In the genomic region with DNA sequence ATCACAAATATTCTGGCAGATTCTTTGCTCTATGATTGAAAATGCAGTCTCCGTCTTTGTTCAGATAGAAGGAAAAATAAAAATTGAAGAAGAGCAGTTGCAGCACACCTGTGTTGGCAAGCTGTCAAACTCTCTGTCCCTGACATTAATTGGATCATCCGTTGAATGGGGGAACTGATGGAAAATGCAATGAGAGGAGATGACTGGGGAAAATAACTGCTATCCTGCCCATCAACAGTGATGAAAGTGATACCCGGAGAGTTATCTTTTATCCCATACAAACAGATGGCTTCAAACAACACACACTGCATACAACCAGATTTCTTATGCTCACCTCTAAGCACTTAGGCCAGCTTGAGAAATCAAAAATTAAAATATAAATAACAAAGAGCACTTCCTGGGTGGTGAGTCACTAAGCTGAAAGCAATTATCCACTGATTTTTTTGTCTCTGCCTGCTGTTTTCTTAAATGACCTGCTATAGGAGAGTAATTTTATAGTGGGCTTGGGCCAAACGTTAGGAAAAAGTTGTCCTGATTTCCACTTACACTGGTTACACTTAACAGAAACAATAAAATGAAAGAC, we compare ENCODE assay signal across 14 cellular contexts.
A peak's percentile ranks its signal among the peaks of the same experiment; 100 is the strongest.
DNase-seq lines count a peak whose midpoint lies in the region; ATAC-seq and TF ChIP-seq lines count a peak whose summit lies in the region.
"Had no signal": no experiment of that assay in that cellular context is flagged by ENCODE, and none has a peak within 500 bp of the region (broad histone marks: within the 10 kb centered on the region; RNA-seq: fewer than 3 reads in every experiment).

No MANE protein-coding gene starts in this region.

- POLR2A ChIA-PET in PC-3 (lab: Charles Lee; ENCODE audit: unreplicated experiment), result no interaction called here

- no peaks in the 10 kb centered on the region for H3K9me2 ChIP-seq in PC-3 (replicated peaks; ENCODE audit: low read length)

- no peak overlapping the region for H3K27ac ChIP-seq in PC-3 (ENCODE audit: low read length)
- H3K27ac ChIP-seq: esophagus muscularis mucosa, thoracic aorta had no signal

- intact Hi-C loops in PC-3 (cut with micrococcal nuclease), result no loop called here

- H3K27me3 ChIP-seq in PC-3 (ENCODE audit: low read length), result no peaks in the 10 kb centered on the region

- ATAC-seq in PC-3, result no peak
- no peak for ATAC-seq in GM21737 (IDR thresholded peaks at IDR 0.05; ENCODE audit: unreplicated experiment)
- ATAC-seq: Right ventricle myocardium inferior had no signal

- no peaks in the 10 kb centered on the region for H3F3A ChIP-seq in PC-3 (ENCODE audit: low read length, unreplicated experiment)

- H3K79me2 ChIP-seq in PC-3 (ENCODE audit: low read length), result no peaks in the 10 kb centered on the region

- no peak overlapping the region for H3K4me2 ChIP-seq in PC-3 (ENCODE audit: low read length)

- CTCF ChIA-PET in PC-3 (lab: Charles Lee), result no interaction called here

- no peak for TF ChIP-seq CTCF in PC-3 (conservative IDR thresholded peaks at IDR 0.05; ENCODE audit: low read depth, low read length)

- peaks cover 23% of the 10 kb centered on the region for H3K4me1 ChIP-seq in PC-3 (ENCODE audit: insufficient read depth, low read length)
- H3K4me1 ChIP-seq: esophagus muscularis mucosa had no signal

- no peak overlapping the region for H3K9ac ChIP-seq in PC-3 (ENCODE audit: low read length)

- H3K4me3 ChIP-seq in PC-3 (ENCODE audit: low read length), result no peak overlapping the region
- H3K4me3 ChIP-seq: esophagus muscularis mucosa, thoracic aorta had no signal

- peak; percentile 55 for DNase-seq in NCI-H510A treated with DMSO at 0.1 percent for 48 hours (lab: John Stamatoyannopoulos, UW)
- no peak for DNase-seq in NCI-H510A (lab: John Stamatoyannopoulos, UW)
- peak; percentile 80 for DNase-seq in NCI-H345 (lab: John Stamatoyannopoulos, UW)
- peak; percentile 20 for DNase-seq in astrocyte of the hippocampus (ENCODE audit: low read depth, low spot score)
- no peak for DNase-seq in PC-3
- DNase-seq in dermis blood vessel endothelial cell, result no peak
- no peak for DNase-seq in HuH-7.5 (ENCODE audit: low spot score)
- DNase-seq: 8988T, mesendoderm, NCI-H226 had no signal

- BruUV-seq in PC-3 (replicated peaks; lab: Mats Ljungman, UMichigan), result no TSS peak

- H3K9me3 ChIP-seq in PC-3 (ENCODE audit: low read length), result no peaks in the 10 kb centered on the region
- H3K9me3 ChIP-seq: esophagus muscularis mucosa, thoracic aorta had no signal

- no peaks in the 10 kb centered on the region for H4K20me1 ChIP-seq in PC-3 (ENCODE audit: low read length)

- H3K36me3 ChIP-seq in PC-3 (ENCODE audit: low read depth, low read length), result no peaks in the 10 kb centered on the region
- H3K36me3 ChIP-seq: esophagus muscularis mucosa, thoracic aorta had no signal

- H2AFZ ChIP-seq in PC-3 (ENCODE audit: low read length), result no peak overlapping the region

Comparison
In these comparisons a context has a peak if more than half of its experiments do, and no peak if none do; other contexts are left out.
1. DNase-seq: peak in NCI-H510A treated with DMSO at 0.1 percent for 48 hours (single experiment), NCI-H345 (single experiment) and astrocyte of the hippocampus (single experiment); none in NCI-H510A (single experiment), PC-3 (single experiment), dermis blood vessel endothelial cell (single experiment) and HuH-7.5 (single experiment).